Comparison of ENCODE assay signal across 23 cellular contexts in genomic region chr3:133643611-133644010, GRCh38.
"Had no signal": no experiment of that assay in that cellular context is flagged by ENCODE, and none has a peak within 500 bp of the region (broad histone marks: within the 10 kb centered on the region; RNA-seq: fewer than 3 reads in every experiment).

No MANE protein-coding gene starts in this region.

- DNase-seq: activated CD4-positive, alpha-beta T cell treated with anti-CD3 and anti-CD28 coated beads for 36 hours; activated CD4-positive, CD25-positive, alpha-beta regulatory T cell; activated CD8-positive, alpha-beta memory T cell treated with anti-CD3 and anti-CD28 coated beads, Interleukin-2, amount 50 U/mL, for 48 hours; activated CD8-positive, alpha-beta T cell treated with anti-CD3 and anti-CD28 coated beads for 36 hours; activated naive CD4-positive, alpha-beta T cell treated with anti-CD3 and anti-CD28 coated beads, Interleukin-2, amount 50 U/mL, for 16 hours; activated T-cell treated with anti-CD3 and anti-CD28 coated beads, Interleukin-2, amount 50 U/mL, for 1 hour; amygdala; Karpas-422; MM.1S; NCI-H1105; NCI-H1436; NCI-H1694 treated with DMSO at 0.1 percent for 48 hours; NCI-H2029 treated with DMSO at 0.1 percent for 48 hours; NCI-H345; NCI-H510A; NCI-H69; NK-92 treated with Interleukin-12 subunit alpha and Interleukin-12 subunit beta, amount 100 ng/mL, for 24 hours; SHP77; T-helper 17 cell; T-helper 9 cell had no signal

- H3K27me3 Mint-ChIP-seq: activated CD4-positive, alpha-beta T cell treated with anti-CD3 and anti-CD28 coated beads for 36 hours; activated CD8-positive, alpha-beta T cell treated with anti-CD3 and anti-CD28 coated beads for 36 hours; brain; T-helper 17 cell had no signal

- ATAC-seq: activated CD4-positive, alpha-beta T cell treated with anti-CD3 and anti-CD28 coated beads for 36 hours; activated CD8-positive, alpha-beta T cell treated with anti-CD3 and anti-CD28 coated beads for 36 hours; T-helper 17 cell had no signal

- H3K27ac Mint-ChIP-seq: activated CD4-positive, alpha-beta T cell treated with anti-CD3 and anti-CD28 coated beads for 36 hours; activated CD8-positive, alpha-beta T cell treated with anti-CD3 and anti-CD28 coated beads for 36 hours; brain; T-helper 17 cell had no signal

- H3K4me3 ChIP-seq: cardiac muscle cell, SJSA1 had no signal

- H3K4me1 Mint-ChIP-seq: activated CD4-positive, alpha-beta T cell treated with anti-CD3 and anti-CD28 coated beads for 36 hours; brain had no signal

- H3K9me3 Mint-ChIP-seq: activated CD8-positive, alpha-beta T cell treated with anti-CD3 and anti-CD28 coated beads for 36 hours; brain had no signal

- H3K4me3 Mint-ChIP-seq: activated CD4-positive, alpha-beta T cell treated with anti-CD3 and anti-CD28 coated beads for 36 hours; activated CD8-positive, alpha-beta T cell treated with anti-CD3 and anti-CD28 coated beads for 36 hours; brain; T-helper 17 cell had no signal
